28 cellular contexts compared by ENCODE assay signal in genomic region chr2:236399409-236399808, GRCh38.
"Had no signal": no experiment of that assay in that cellular context is flagged by ENCODE, and none has a peak within 500 bp of the region (broad histone marks: within the 10 kb centered on the region; RNA-seq: fewer than 3 reads in every experiment).

No MANE protein-coding gene starts in this region.

- DNase-seq: stimulated activated CD4-positive, alpha-beta T cell treated with anti-CD3 and anti-CD28 coated beads, Interleukin-2, amount 100 ng/mL, for 48 hours; stimulated activated CD4-positive, alpha-beta T cell treated with anti-CD3 and anti-CD28 coated beads, Interleukin-4, amount 100 ng/mL, for 1 hour; stimulated activated CD4-positive, alpha-beta T cell treated with anti-CD3 and anti-CD28 coated beads, Interleukin-4, amount 100 ng/mL, for 24 hours; stimulated activated CD4-positive, alpha-beta T cell treated with anti-CD3 and anti-CD28 coated beads, Interleukin-4, amount 100 ng/mL, for 4 hours; stimulated activated CD8-positive, alpha-beta memory T cell treated with anti-CD3 and anti-CD28 coated beads, Interleukin-4, amount 100 ng/mL, for 48 hours; stimulated activated naive B cell treated with anti-CD40 and anti-IgM and Interleukin-4, amounts not matched to agents 10 μg/mL and 1 μg/mL and 100 μg/mL, for 72 hours; stimulated activated naive CD4-positive, alpha-beta T cell; stimulated activated naive CD4-positive, alpha-beta T cell treated with Interleukin-2 at 50 U/mL for 16 hours; stimulated activated naive CD8-positive, alpha-beta T cell treated with anti-CD3 and anti-CD28 coated beads, Interleukin-15, amount 100 ng/mL, for 72 hours; stimulated activated naive CD8-positive, alpha-beta T cell treated with anti-CD3 and anti-CD28 coated beads, Interleukin-15, Interleukin-2, amounts not matched to agents 100 U/mL and 50 U/mL, for 24 hours; stomach; substantia nigra; testis; thyroid gland; tibial artery; transverse colon; trophoblast cell; upper lobe of right lung; uterus had no signal

- H3K4me1 ChIP-seq: stomach, suprapubic skin, testis, thyroid gland, tibial artery, tibial nerve, transverse colon, upper lobe of left lung, upper lobe of right lung, uterus, vagina had no signal

- H3K4me1 Mint-ChIP-seq: stimulated activated effector memory CD8-positive, alpha-beta T cell treated with anti-CD3 and anti-CD28 coated beads, Interleukin-12 subunit alpha, Interleukin-12 subunit beta, amount 100 ng/mL, for 72 hours; stimulated activated naive CD8-positive, alpha-beta T cell treated with anti-CD3 and anti-CD28 coated beads, Interleukin-15, amount 100 ng/mL, for 72 hours had no signal

- H3K36me3 ChIP-seq: stomach, suprapubic skin, thoracic aorta, thyroid gland, tibial artery, tibial nerve, transverse colon, upper lobe of left lung, upper lobe of right lung, uterus, vagina had no signal

- H3K36me3 Mint-ChIP-seq: stimulated activated effector memory CD8-positive, alpha-beta T cell treated with anti-CD3 and anti-CD28 coated beads, Interleukin-12 subunit alpha, Interleukin-12 subunit beta, amount 100 ng/mL, for 72 hours; stimulated activated memory B cell treated with anti-CD40 and anti-IgM and Interleukin-4, amounts not matched to agents 10 μg/mL and 1 μg/mL and 100 μg/mL, for 72 hours; stimulated activated naive B cell treated with anti-CD40 and anti-IgM and Interleukin-4, amounts not matched to agents 10 μg/mL and 1 μg/mL and 100 μg/mL, for 72 hours; type B pancreatic cell had no signal

- H3K27me3 Mint-ChIP-seq: stimulated activated naive CD8-positive, alpha-beta T cell treated with anti-CD3 and anti-CD28 coated beads, Interleukin-15, amount 100 ng/mL, for 72 hours; stimulated activated naive CD8-positive, alpha-beta T cell treated with anti-CD3 and anti-CD28 coated beads, Interleukin-15, Interleukin-2, amounts not matched to agents 100 ng/mL and 50 ng/mL, for 24 hours; type B pancreatic cell had no signal

- H3K4me3 Mint-ChIP-seq: stimulated activated effector memory CD8-positive, alpha-beta T cell treated with anti-CD3 and anti-CD28 coated beads, Interleukin-12 subunit alpha, Interleukin-12 subunit beta, amount 100 ng/mL, for 72 hours; stimulated activated memory B cell treated with anti-CD40 and anti-IgM and Interleukin-4, amounts not matched to agents 10 μg/mL and 1 μg/mL and 100 μg/mL, for 72 hours; stimulated activated naive B cell treated with anti-CD40 and anti-IgM and Interleukin-4, amounts not matched to agents 10 μg/mL and 1 μg/mL and 100 μg/mL, for 72 hours; stimulated activated naive CD8-positive, alpha-beta T cell treated with anti-CD3 and anti-CD28 coated beads, Interleukin-15, amount 100 ng/mL, for 72 hours; stimulated activated naive CD8-positive, alpha-beta T cell treated with anti-CD3 and anti-CD28 coated beads, Interleukin-15, Interleukin-2, amounts not matched to agents 100 ng/mL and 50 ng/mL, for 24 hours; type B pancreatic cell had no signal

- H3K27ac ChIP-seq: stomach, suprapubic skin, testis, thoracic aorta, thyroid gland, tibial artery, tibial nerve, transverse colon, upper lobe of left lung, upper lobe of right lung, uterus, vagina had no signal

- H3K27ac Mint-ChIP-seq: stimulated activated effector memory CD8-positive, alpha-beta T cell treated with anti-CD3 and anti-CD28 coated beads, Interleukin-12 subunit alpha, Interleukin-12 subunit beta, amount 100 ng/mL, for 72 hours; stimulated activated memory B cell treated with anti-CD40 and anti-IgM and Interleukin-4, amounts not matched to agents 10 μg/mL and 1 μg/mL and 100 μg/mL, for 72 hours; stimulated activated naive B cell treated with anti-CD40 and anti-IgM and Interleukin-4, amounts not matched to agents 10 μg/mL and 1 μg/mL and 100 μg/mL, for 72 hours; stimulated activated naive CD8-positive, alpha-beta T cell treated with anti-CD3 and anti-CD28 coated beads, Interleukin-15, amount 100 ng/mL, for 72 hours; stimulated activated naive CD8-positive, alpha-beta T cell treated with anti-CD3 and anti-CD28 coated beads, Interleukin-15, Interleukin-2, amounts not matched to agents 100 ng/mL and 50 ng/mL, for 24 hours; type B pancreatic cell had no signal

- H3K27me3 ChIP-seq: stomach, suprapubic skin, testis, thyroid gland, tibial nerve, transverse colon, upper lobe of left lung, upper lobe of right lung, uterus, vagina had no signal

- H3K9me3 Mint-ChIP-seq: stimulated activated effector memory CD8-positive, alpha-beta T cell treated with anti-CD3 and anti-CD28 coated beads, Interleukin-12 subunit alpha, Interleukin-12 subunit beta, amount 100 ng/mL, for 72 hours; stimulated activated memory B cell treated with anti-CD40 and anti-IgM and Interleukin-4, amounts not matched to agents 10 μg/mL and 1 μg/mL and 100 μg/mL, for 72 hours; stimulated activated naive B cell treated with anti-CD40 and anti-IgM and Interleukin-4, amounts not matched to agents 10 μg/mL and 1 μg/mL and 100 μg/mL, for 72 hours; stimulated activated naive CD8-positive, alpha-beta T cell treated with anti-CD3 and anti-CD28 coated beads, Interleukin-15, amount 100 ng/mL, for 72 hours; stimulated activated naive CD8-positive, alpha-beta T cell treated with anti-CD3 and anti-CD28 coated beads, Interleukin-15, Interleukin-2, amounts not matched to agents 100 ng/mL and 50 ng/mL, for 24 hours; type B pancreatic cell had no signal

- H3K9me3 ChIP-seq: stomach, suprapubic skin, testis, thoracic aorta, thyroid gland, tibial artery, tibial nerve, transverse colon, upper lobe of left lung, upper lobe of right lung, uterus, vagina had no signal

- H3K4me3 ChIP-seq: stomach, suprapubic skin, testis, thoracic aorta, thyroid gland, tibial artery, tibial nerve, transverse colon, upper lobe of left lung, upper lobe of right lung, uterus, vagina had no signal
